Comparison of ENCODE assay signal across 24 cellular contexts in genomic region chr5:5474961-5475360, GRCh38.
"Had no signal": no experiment of that assay in that cellular context is flagged by ENCODE, and none has a peak within 500 bp of the region (broad histone marks: within the 10 kb centered on the region; RNA-seq: fewer than 3 reads in every experiment).

No MANE protein-coding gene starts in this region.

- H3K9me3 ChIP-seq: colonic mucosa, esophagus muscularis mucosa, esophagus squamous epithelium, gastrocnemius medialis, gastroesophageal sphincter, heart left ventricle, heart right ventricle had no signal

- H3K27ac ChIP-seq: colonic mucosa, coronary artery, dorsolateral prefrontal cortex, epithelial cell of prostate, esophagus muscularis mucosa, esophagus squamous epithelium, foreskin keratinocyte, gastroesophageal sphincter, heart left ventricle, heart right ventricle had no signal

- DNase-seq: colonic mucosa; cortex of kidney; dermis blood vessel endothelial cell; dorsolateral prefrontal cortex; effector CD4-positive, alpha-beta T cell; effector CD8-positive, alpha-beta T cell; effector memory CD4-positive, alpha-beta T cell; effector memory CD8-positive, alpha-beta T cell; endodermal cell; erythroblast; esophagus squamous epithelium; foreskin fibroblast; foreskin keratinocyte; foreskin melanocyte; gastrocnemius medialis; glutamatergic neuron; head of caudate nucleus; heart left ventricle; heart right ventricle had no signal

- ATAC-seq: effector memory CD8-positive, alpha-beta T cell; esophagus mucosa; foreskin keratinocyte; gastrocnemius medialis; gastroesophageal sphincter; heart right ventricle had no signal

- H3K27me3 ChIP-seq: colonic mucosa, dorsolateral prefrontal cortex, esophagus muscularis mucosa, esophagus squamous epithelium, foreskin keratinocyte, gastrocnemius medialis, gastroesophageal sphincter, heart left ventricle, heart right ventricle had no signal

- H3K36me3 ChIP-seq: colonic mucosa had no signal

- H3K4me3 ChIP-seq: colonic mucosa, coronary artery, dorsolateral prefrontal cortex, esophagus muscularis mucosa, esophagus squamous epithelium, gastrocnemius medialis, gastroesophageal sphincter, heart left ventricle, heart right ventricle had no signal

- H3K4me1 ChIP-seq: colonic mucosa, esophagus muscularis mucosa, esophagus squamous epithelium, foreskin keratinocyte, gastrocnemius medialis, gastroesophageal sphincter, heart left ventricle, heart right ventricle had no signal
